Comparison of ENCODE assay signal across 8 cellular contexts in the genomic region with DNA sequence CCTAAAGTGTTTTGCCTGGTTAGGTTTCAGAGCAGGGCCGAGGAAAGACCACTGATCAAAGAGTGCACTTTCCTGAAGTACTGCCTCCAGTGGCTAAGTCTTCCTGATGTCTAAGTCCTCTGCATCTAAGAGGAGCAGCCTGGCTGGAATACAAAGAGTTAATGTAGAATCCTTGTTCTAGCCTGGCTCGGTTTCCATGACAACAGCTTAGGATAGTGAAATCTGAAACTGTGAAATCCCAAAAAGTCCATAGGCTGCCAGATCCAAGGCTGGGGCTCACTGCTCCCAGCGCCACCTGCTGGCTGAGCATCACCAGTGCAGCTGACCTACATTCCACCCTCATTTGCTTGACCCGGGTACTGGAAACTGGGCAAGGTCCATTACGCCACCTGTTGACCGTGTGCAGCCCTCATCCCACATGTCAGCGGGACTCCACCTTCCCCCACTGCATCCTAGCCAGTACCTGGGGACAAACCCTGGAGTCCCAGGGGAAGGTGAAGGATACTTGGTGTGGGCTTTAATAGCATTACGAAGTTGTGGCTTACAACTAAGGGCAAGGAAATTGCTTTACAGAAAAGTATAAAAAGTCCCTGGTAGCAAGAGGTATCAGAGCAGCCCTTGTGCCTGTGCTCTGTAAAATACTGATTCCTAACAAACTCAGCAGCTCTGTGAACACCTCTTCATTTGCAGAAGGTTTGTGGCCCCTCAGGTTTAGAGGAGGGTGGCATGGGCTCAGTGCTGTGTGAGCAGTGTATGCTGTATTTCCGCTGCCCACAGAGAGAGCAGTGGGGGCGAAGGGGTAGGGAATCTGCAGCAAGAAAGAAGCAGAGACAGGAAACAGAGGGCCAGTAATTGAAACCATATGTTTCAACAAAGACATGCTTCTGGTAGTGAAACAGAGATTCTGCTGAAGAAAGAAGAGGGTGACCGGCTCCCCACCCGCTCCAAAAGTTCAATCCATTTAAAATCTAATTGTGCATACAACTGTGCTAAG. TPM values are rescaled to one million over a fixed set of nuclear protein-coding genes. Genes with fewer than 3 reads are reported as not detected.
A peak's percentile ranks its signal among the peaks of the same experiment; 100 is the strongest.
DNase-seq lines count a peak whose midpoint lies in the region; ATAC-seq and TF ChIP-seq lines count a peak whose summit lies in the region.

No MANE protein-coding gene starts in this region.

- H3K4me3 ChIP-seq in OCI-LY3 (ENCODE audit: low read length) (no peak overlapping the region), fibroblast of mammary gland (ENCODE audit: control insufficient read depth, low read depth, low read length) (no peak overlapping the region)
- H3K4me3 ChIP-seq in naive thymus-derived CD4-positive, alpha-beta T cell (ENCODE audit: low read length), result no peak overlapping the region

- no peak overlapping the region for H3K4me3 Mint-ChIP-seq in activated T-helper 17 cell treated with anti-CD3 and anti-CD28 coated beads, Interleukin-2, amount 50 U/mL, for 72 hours
- H3K4me3 Mint-ChIP-seq in naive thymus-derived CD4-positive, alpha-beta T cell, result peak overlapping the region in 1 of 10 donors; percentile 21

- peaks cover 13% of the 10 kb centered on the region for H3K36me3 ChIP-seq in OCI-LY3 (replicated peaks; ENCODE audit: low read depth, low read length)
- peaks cover 39 to 98% (median 60%) of the 10 kb centered on the region in 3 experiments for H3K36me3 ChIP-seq in naive thymus-derived CD4-positive, alpha-beta T cell (ENCODE audit: control insufficient read depth in 2 of 3, insufficient read depth in 3 of 3, low read length in 3 of 3)

- H3K79me2 ChIP-seq in OCI-LY3 (ENCODE audit: low read length), result no peaks in the 10 kb centered on the region

- TF ChIP-seq CTCF in OCI-LY3 (IDR thresholded peaks at IDR 0.05; ENCODE audit: low read depth, low read length), result peak; percentile 98
- peak; percentile 99 for TF ChIP-seq CTCF in fibroblast of mammary gland (conservative IDR thresholded peaks at IDR 0.05; ENCODE audit: control insufficient read depth, insufficient read depth, low read depth, low read length)

- H3K4me2 ChIP-seq in OCI-LY3 (ENCODE audit: low read length), result no peak overlapping the region

- no peak overlapping the region for H2AFZ ChIP-seq in OCI-LY3 (ENCODE audit: low read depth, low read length)

- H3K4me1 Mint-ChIP-seq in activated T-helper 17 cell treated with anti-CD3 and anti-CD28 coated beads, Interleukin-2, amount 50 U/mL, for 72 hours, result peaks cover 25% of the 10 kb centered on the region
- peaks cover 6 to 28% (median 16%) of the 10 kb centered on the region in 7 donors for H3K4me1 Mint-ChIP-seq in naive thymus-derived CD4-positive, alpha-beta T cell

- peak overlapping the region; percentile 35 for H3K27ac Mint-ChIP-seq in activated T-helper 17 cell treated with anti-CD3 and anti-CD28 coated beads, Interleukin-2, amount 50 U/mL, for 72 hours
- H3K27ac Mint-ChIP-seq in naive thymus-derived CD4-positive, alpha-beta T cell, result peak overlapping the region in 8 of 9 donors; percentile 19 to 80 (median 54)

- H3K27ac ChIP-seq in OCI-LY3 (ENCODE audit: low read length) (no peak overlapping the region), temporal lobe (ENCODE audit: low read depth, low read length) (peak overlapping the region; percentile 77)
- H3K27ac ChIP-seq in naive thymus-derived CD4-positive, alpha-beta T cell (ENCODE audit: low read depth, low read length), result no peak overlapping the region

- intact Hi-C loops in naive thymus-derived CD4-positive, alpha-beta T cell (cut with micrococcal nuclease), result loop anchor here (1.0 to 5.0 kb wide), 11 partner anchors 11 to 441 kb away; partner anchors contain the start of genes PCDHGA10 (in 1 of the 2), PCDHGB2 (in 1 of the 2), PCDHGB7 (in 1 of the 2) and PCDHGC3 (in 1 of the 2)

- no peaks in the 10 kb centered on the region for H3K36me3 Mint-ChIP-seq in activated T-helper 17 cell treated with anti-CD3 and anti-CD28 coated beads, Interleukin-2, amount 50 U/mL, for 72 hours (ENCODE audit: low read depth)
- peaks cover 20 to 51% (median 31%) of the 10 kb centered on the region in 5 donors for H3K36me3 Mint-ChIP-seq in naive thymus-derived CD4-positive, alpha-beta T cell

- H4K20me1 ChIP-seq in OCI-LY3 (ENCODE audit: insufficient read depth, low read length), result no peaks in the 10 kb centered on the region

- no peaks in the 10 kb centered on the region for H3K27me3 ChIP-seq in OCI-LY3 (ENCODE audit: low read depth, low read length)
- H3K27me3 ChIP-seq in naive thymus-derived CD4-positive, alpha-beta T cell (ENCODE audit: control insufficient read depth in 2 of 2, insufficient read depth in 2 of 2, low read length in 2 of 2), result no peaks in the 10 kb centered on the region

- H3K9ac ChIP-seq in OCI-LY3 (ENCODE audit: low read length), result no peak overlapping the region

- H3K9me3 Mint-ChIP-seq in activated T-helper 17 cell treated with anti-CD3 and anti-CD28 coated beads, Interleukin-2, amount 50 U/mL, for 72 hours, result no peaks in the 10 kb centered on the region
- no peaks in the 10 kb centered on the region for H3K9me3 Mint-ChIP-seq in naive thymus-derived CD4-positive, alpha-beta T cell

- POLR2A ChIA-PET in naive thymus-derived CD4-positive, alpha-beta T cell (lab: Charles Lee), result interaction anchor here (1.8 kb wide), 1 partner anchor 204 kb away, joined by 5 read pairs; the partner anchor contains the start of gene TAF7

- no peaks in the 10 kb centered on the region for H3K4me1 ChIP-seq in OCI-LY3 (ENCODE audit: low read length)
- H3K4me1 ChIP-seq in naive thymus-derived CD4-positive, alpha-beta T cell (ENCODE audit: control insufficient read depth in 2 of 2, insufficient read depth in 2 of 2, low read length in 2 of 2), result peaks cover 0 to 6% of the 10 kb centered on the region in 2 donors

- ATAC-seq in GM21717 (IDR thresholded peaks at IDR 0.05; ENCODE audit: unreplicated experiment), result peak; percentile 67
- peak; percentile 56 for ATAC-seq in activated T-helper 17 cell treated with anti-CD3 and anti-CD28 coated beads, Interleukin-2, amount 50 U/mL, for 72 hours (replicated peaks)
- ATAC-seq in naive thymus-derived CD4-positive, alpha-beta T cell, result peak; percentile 88

- CTCF ChIA-PET in naive thymus-derived CD4-positive, alpha-beta T cell (lab: Charles Lee), result interaction anchor here (1.0 to 3.9 kb wide), 8 partner anchors 11 to 205 kb away, joined by 3 to 30 read pairs (median 6); partner anchors contain the start of genes PCDHGA10 and TAF7

- DNase-seq in DMS79 treated with DMSO at 0.1 percent for 48 hours (lab: John Stamatoyannopoulos, UW) (peak; percentile 79), HuH-7 (ENCODE audit: low spot score) (peak; percentile 78), fibroblast of mammary gland (ENCODE audit: low read depth) (peak; percentile 98)
- peak; percentile 18 to 64 (median 43) for DNase-seq in naive thymus-derived CD4-positive, alpha-beta T cell

- no peaks in the 10 kb centered on the region for H3K9me3 ChIP-seq in OCI-LY3 (ENCODE audit: insufficient read depth, low read length)
- H3K9me3 ChIP-seq in naive thymus-derived CD4-positive, alpha-beta T cell (ENCODE audit: control insufficient read depth in 2 of 3, low read length in 3 of 3), result no peaks in the 10 kb centered on the region

- no peaks in the 10 kb centered on the region for H3K27me3 Mint-ChIP-seq in activated T-helper 17 cell treated with anti-CD3 and anti-CD28 coated beads, Interleukin-2, amount 50 U/mL, for 72 hours
- no peaks in the 10 kb centered on the region for H3K27me3 Mint-ChIP-seq in naive thymus-derived CD4-positive, alpha-beta T cell

RNA-seq across cellular contexts. Expression of gene PCDHGC5, which starts 36.0 kb away (rescaled TPM):
- not detected for total RNA-seq in activated T-helper 17 cell treated with anti-CD3 and anti-CD28 coated beads, Interleukin-2, amount 50 U/mL, for 72 hours
- total RNA-seq in naive thymus-derived CD4-positive, alpha-beta T cell, result under 1 TPM in 1 of 5 experiments, not detected in 4; 0.13 TPM
- polyA plus RNA-seq in naive thymus-derived CD4-positive, alpha-beta T cell, result not detected
- total RNA-seq in temporal lobe, result 4.7 TPM

RNA-seq across cellular contexts. Expression of gene PCDHGC4, which starts 40.1 kb away (rescaled TPM):
- total RNA-seq in activated T-helper 17 cell treated with anti-CD3 and anti-CD28 coated beads, Interleukin-2, amount 50 U/mL, for 72 hours, result not detected
- under 1 TPM in 1 of 5 experiments, not detected in 4; 0.22 TPM for total RNA-seq in naive thymus-derived CD4-positive, alpha-beta T cell
- polyA plus RNA-seq in naive thymus-derived CD4-positive, alpha-beta T cell, result not detected
- total RNA-seq in temporal lobe, result 87.3 TPM

RNA-seq across cellular contexts. Expression of gene PCDHGC3, which starts 49.1 kb away (rescaled TPM):
- total RNA-seq in activated T-helper 17 cell treated with anti-CD3 and anti-CD28 coated beads, Interleukin-2, amount 50 U/mL, for 72 hours, result under 1 TPM in 1 of 2 donors, not detected in 1; 0.56 TPM
- under 1 TPM; 0.15 to 0.76 (median 0.16) TPM for total RNA-seq in naive thymus-derived CD4-positive, alpha-beta T cell
- under 1 TPM in 1 of 2 donors, not detected in 1; 0.14 TPM for polyA plus RNA-seq in naive thymus-derived CD4-positive, alpha-beta T cell
- 45.7 TPM for total RNA-seq in temporal lobe

Comparison
In these comparisons a context has a peak if more than half of its experiments do, and no peak if none do; other contexts are left out.
1. DNase-seq: peak in every context shown above with its lines; median percentile 98 in fibroblast of mammary gland; 79 in DMS79 treated with DMSO at 0.1 percent for 48 hours; 78 in HuH-7; 43 in naive thymus-derived CD4-positive, alpha-beta T cell.
2. RNA of gene PCDHGC4, which starts 40.1 kb away (total RNA-seq): 87.3 TPM in temporal lobe (single experiment); not detected in activated T-helper 17 cell treated with anti-CD3 and anti-CD28 coated beads, Interleukin-2, amount 50 U/mL, for 72 hours and 0.22 TPM in naive thymus-derived CD4-positive, alpha-beta T cell; every median in the first group is over 10 times any median in the second.
3. RNA of gene PCDHGC3, which starts 49.1 kb away (total RNA-seq): 45.7 TPM in temporal lobe (single experiment); 0.56 TPM in activated T-helper 17 cell treated with anti-CD3 and anti-CD28 coated beads, Interleukin-2, amount 50 U/mL, for 72 hours and 0.15 to 0.76 TPM in naive thymus-derived CD4-positive, alpha-beta T cell; every median in the first group is over 10 times any median in the second.
4. Peak in every context shown above with its lines, with median percentiles within 50 percentile points of each other: ATAC-seq.